In the genomic region with DNA sequence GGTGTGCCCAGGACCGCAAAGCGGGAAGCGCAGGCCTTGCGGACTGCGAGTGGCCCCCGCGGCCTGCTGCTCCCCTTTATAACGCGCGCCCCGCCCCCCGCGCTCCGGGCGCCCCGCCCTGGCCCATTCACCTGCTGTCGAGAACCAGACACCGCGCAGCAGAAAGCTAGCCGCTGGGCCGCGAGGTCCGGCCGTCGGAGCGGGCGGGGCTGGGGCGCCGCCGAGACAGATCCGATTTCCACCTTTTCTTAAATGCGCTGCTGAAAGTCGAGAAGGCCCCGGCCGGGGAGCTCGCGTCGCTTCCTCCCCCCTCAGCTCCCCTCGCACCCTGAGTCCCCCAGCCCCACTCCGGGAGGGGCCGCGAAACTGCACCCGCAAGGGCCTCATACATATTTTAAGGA, we compare ENCODE assay signal across 10 cellular contexts.
DNase-seq lines count a peak whose midpoint lies in the region; ATAC-seq, FAIRE-seq and TF ChIP-seq lines count a peak whose summit lies in the region.
"Had no signal": no experiment of that assay in that cellular context is flagged by ENCODE, and none has a peak within 500 bp of the region (broad histone marks: within the 10 kb centered on the region; RNA-seq: fewer than 3 reads in every experiment).

No MANE protein-coding gene starts in this region.

- TF ChIP-seq CTCF in neural progenitor cell (IDR thresholded peaks at IDR 0.05) = no peak

- H3K79me2 ChIP-seq in neural progenitor cell (ENCODE audit: low read depth) = no peaks in the 10 kb centered on the region

- H3K4me3 Mint-ChIP-seq in activated naive CD8-positive, alpha-beta T cell treated with anti-CD3 and anti-CD28 coated beads for 36 hours = peak overlapping the region; percentile 67
- H3K4me3 Mint-ChIP-seq in neural progenitor cell = no peak overlapping the region

- H3K4me2 ChIP-seq in neural progenitor cell = peak overlapping the region; percentile 62

- no peaks in the 10 kb centered on the region for H3K9me3 Mint-ChIP-seq in activated naive CD8-positive, alpha-beta T cell treated with anti-CD3 and anti-CD28 coated beads for 36 hours
- no peaks in the 10 kb centered on the region for H3K9me3 Mint-ChIP-seq in neural progenitor cell

- TF ChIP-seq EP300 in Ishikawa (IDR thresholded peaks at IDR 0.05; ENCODE audit: borderline replicate concordance) = no peak

- H3K27me3 ChIP-seq in neural progenitor cell = peaks cover 100% of the 10 kb centered on the region

- H3K36me3 Mint-ChIP-seq in activated naive CD8-positive, alpha-beta T cell treated with anti-CD3 and anti-CD28 coated beads for 36 hours = no peaks in the 10 kb centered on the region
- H3K36me3 Mint-ChIP-seq in neural progenitor cell = no peaks in the 10 kb centered on the region

- H3K4me1 ChIP-seq in neural progenitor cell = peaks cover 48% of the 10 kb centered on the region

- H2AFZ ChIP-seq in neural progenitor cell (replicated peaks) = no peak overlapping the region
- H2AFZ ChIP-seq: GM23248 had no signal

- peaks cover 37% of the 10 kb centered on the region for H3K4me1 Mint-ChIP-seq in activated naive CD8-positive, alpha-beta T cell treated with anti-CD3 and anti-CD28 coated beads for 36 hours
- peaks cover 37% of the 10 kb centered on the region for H3K4me1 Mint-ChIP-seq in neural progenitor cell

- peak; percentile 11; the same call in 1 of the 2 replicates for TF ChIP-seq RAD21 in Ishikawa (IDR thresholded peaks at IDR 0.05; ENCODE audit: low read depth)

- peak; percentile 81 for DNase-seq in D341Med (ENCODE audit: low spot score)
- no peak for DNase-seq in activated naive CD8-positive, alpha-beta T cell treated with anti-CD3 and anti-CD28 coated beads for 36 hours
- peak; percentile 82 for DNase-seq in neural progenitor cell (ENCODE audit: low spot score)
- no peak for DNase-seq in frontal cortex (ENCODE audit: low spot score in 2 of 2)
- no peak for DNase-seq in occipital lobe (lab: John Stamatoyannopoulos, UW)
- DNase-seq: anterior cingulate cortex, IMR-90 had no signal

- peaks cover 81% of the 10 kb centered on the region for H3K27me3 Mint-ChIP-seq in activated naive CD8-positive, alpha-beta T cell treated with anti-CD3 and anti-CD28 coated beads for 36 hours
- peaks cover 80% of the 10 kb centered on the region for H3K27me3 Mint-ChIP-seq in neural progenitor cell (ENCODE audit: insufficient read depth, low read depth)

- no peak for FAIRE-seq in frontal cortex (lab: Jason Lieb, UNC)

- no peak overlapping the region for H3K27ac Mint-ChIP-seq in activated naive CD8-positive, alpha-beta T cell treated with anti-CD3 and anti-CD28 coated beads for 36 hours
- H3K27ac Mint-ChIP-seq in neural progenitor cell = no peak overlapping the region

- no peak for ATAC-seq in HG02870 (IDR thresholded peaks at IDR 0.05; ENCODE audit: unreplicated experiment)

- peak overlapping the region; percentile 24 for H3K4me3 ChIP-seq in neural progenitor cell
- H3K4me3 ChIP-seq: GM23248 had no signal

- peaks cover 44% of the 10 kb centered on the region for H3F3A ChIP-seq in neural progenitor cell (ENCODE audit: low read depth)

- H3K27ac ChIP-seq in neural progenitor cell = no peak overlapping the region
- H3K27ac ChIP-seq: GM23248 had no signal

- no peaks in the 10 kb centered on the region for H3K36me3 ChIP-seq in neural progenitor cell

- peaks cover 96% of the 10 kb centered on the region for H4K20me1 ChIP-seq in neural progenitor cell (ENCODE audit: low read depth)

- no peak overlapping the region for H3K9ac ChIP-seq in neural progenitor cell
- H3K9ac ChIP-seq: GM23248 had no signal

- H3K9me3 ChIP-seq in neural progenitor cell (ENCODE audit: low read depth) = no peaks in the 10 kb centered on the region

TF ChIP-seq in Ishikawa, 13 proteins besides CTCF, POLR2A, EP300 and RAD21:
- TF ChIP-seq CREB1 (IDR thresholded peaks at IDR 0.05; ENCODE audit: low read depth) (0 out of 2 replicates have a peak, but pooled peaks have one; percentile 3), YY1 (IDR thresholded peaks at IDR 0.05; ENCODE audit: low read depth) (no peak), USF1 (IDR thresholded peaks at IDR 0.05) (no peak), EGR1 (IDR thresholded peaks at IDR 0.05) (no peak), MAX (IDR thresholded peaks at IDR 0.05) (peak; percentile 64), TEAD4 (IDR thresholded peaks at IDR 0.05) (no peak), REST (IDR thresholded peaks at IDR 0.05; ENCODE audit: low read depth) (no peak), ZBTB7A (IDR thresholded peaks at IDR 0.05; ENCODE audit: low read depth) (peak; percentile 91), CEBPB (IDR thresholded peaks at IDR 0.05) (no peak), TAF1 (IDR thresholded peaks at IDR 0.05; ENCODE audit: low read depth) (peak; percentile 52; the same call in 1 of the 2 replicates), TCF12 (IDR thresholded peaks at IDR 0.05; ENCODE audit: low read depth) (peak; percentile 65), NFIC (IDR thresholded peaks at IDR 0.05) (no peak)

Comparison
In these comparisons a context has a peak if more than half of its experiments do, and no peak if none do; other contexts are left out.
1. DNase-seq: peak in D341Med (single experiment) and neural progenitor cell (single experiment); none in activated naive CD8-positive, alpha-beta T cell treated with anti-CD3 and anti-CD28 coated beads for 36 hours (single experiment), frontal cortex (0 of 2) and occipital lobe (single experiment).